In the genomic region with DNA sequence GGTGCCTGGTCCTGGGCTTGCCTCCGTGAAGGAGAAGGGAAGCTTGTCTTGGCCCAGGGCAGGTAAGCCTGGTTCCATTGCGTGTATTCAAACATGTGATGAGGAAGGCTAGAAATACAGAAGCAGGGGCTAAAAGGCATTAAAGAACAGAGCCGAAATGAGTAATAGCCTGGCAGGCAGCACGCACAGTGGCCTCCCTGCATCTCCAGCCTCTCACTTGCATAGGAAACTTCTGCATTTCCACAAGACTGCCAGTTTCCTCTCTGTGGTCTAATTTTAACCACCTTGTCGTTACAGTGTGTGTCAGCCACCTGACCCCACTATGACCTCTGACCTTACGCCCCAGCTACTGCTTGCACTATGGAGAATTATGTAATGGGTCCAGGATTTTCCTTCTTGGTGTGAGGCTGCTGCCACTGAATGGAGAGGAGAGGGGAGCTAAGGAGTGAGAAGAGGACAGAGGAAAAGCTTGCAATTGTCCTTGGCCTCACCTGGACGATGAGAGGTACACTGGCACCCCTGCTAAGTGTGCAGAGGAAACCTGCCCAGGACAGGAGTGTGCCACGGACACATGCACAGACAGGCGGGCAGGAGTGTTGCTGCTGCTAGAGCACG, we compare ENCODE assay signal across 1 cellular context.
TF ChIP-seq lines count a peak whose summit lies in the region.

No MANE protein-coding gene starts in this region.

TF ChIP-seq in GM12878, 131 proteins besides CTCF, POLR2A, EP300 and RAD21 (continues in another document):
- TF ChIP-seq, protein P1, sequence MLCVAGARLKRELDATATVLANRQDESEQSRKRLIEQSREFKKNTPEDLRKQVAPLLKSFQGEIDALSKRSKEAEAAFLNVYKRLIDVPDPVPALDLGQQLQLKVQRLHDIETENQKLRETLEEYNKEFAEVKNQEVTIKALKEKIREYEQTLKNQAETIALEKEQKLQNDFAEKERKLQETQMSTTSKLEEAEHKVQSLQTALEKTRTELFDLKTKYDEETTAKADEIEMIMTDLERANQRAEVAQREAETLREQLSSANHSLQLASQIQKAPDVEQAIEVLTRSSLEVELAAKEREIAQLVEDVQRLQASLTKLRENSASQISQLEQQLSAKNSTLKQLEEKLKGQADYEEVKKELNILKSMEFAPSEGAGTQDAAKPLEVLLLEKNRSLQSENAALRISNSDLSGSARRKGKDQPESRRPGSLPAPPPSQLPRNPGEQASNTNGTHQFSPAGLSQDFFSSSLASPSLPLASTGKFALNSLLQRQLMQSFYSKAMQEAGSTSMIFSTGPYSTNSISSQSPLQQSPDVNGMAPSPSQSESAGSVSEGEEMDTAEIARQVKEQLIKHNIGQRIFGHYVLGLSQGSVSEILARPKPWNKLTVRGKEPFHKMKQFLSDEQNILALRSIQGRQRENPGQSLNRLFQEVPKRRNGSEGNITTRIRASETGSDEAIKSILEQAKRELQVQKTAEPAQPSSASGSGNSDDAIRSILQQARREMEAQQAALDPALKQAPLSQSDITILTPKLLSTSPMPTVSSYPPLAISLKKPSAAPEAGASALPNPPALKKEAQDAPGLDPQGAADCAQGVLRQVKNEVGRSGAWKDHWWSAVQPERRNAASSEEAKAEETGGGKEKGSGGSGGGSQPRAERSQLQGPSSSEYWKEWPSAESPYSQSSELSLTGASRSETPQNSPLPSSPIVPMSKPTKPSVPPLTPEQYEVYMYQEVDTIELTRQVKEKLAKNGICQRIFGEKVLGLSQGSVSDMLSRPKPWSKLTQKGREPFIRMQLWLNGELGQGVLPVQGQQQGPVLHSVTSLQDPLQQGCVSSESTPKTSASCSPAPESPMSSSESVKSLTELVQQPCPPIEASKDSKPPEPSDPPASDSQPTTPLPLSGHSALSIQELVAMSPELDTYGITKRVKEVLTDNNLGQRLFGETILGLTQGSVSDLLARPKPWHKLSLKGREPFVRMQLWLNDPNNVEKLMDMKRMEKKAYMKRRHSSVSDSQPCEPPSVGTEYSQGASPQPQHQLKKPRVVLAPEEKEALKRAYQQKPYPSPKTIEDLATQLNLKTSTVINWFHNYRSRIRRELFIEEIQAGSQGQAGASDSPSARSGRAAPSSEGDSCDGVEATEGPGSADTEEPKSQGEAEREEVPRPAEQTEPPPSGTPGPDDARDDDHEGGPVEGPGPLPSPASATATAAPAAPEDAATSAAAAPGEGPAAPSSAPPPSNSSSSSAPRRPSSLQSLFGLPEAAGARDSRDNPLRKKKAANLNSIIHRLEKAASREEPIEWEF (IDR thresholded peaks at IDR 0.05; ENCODE audit: insufficient replicate concordance, low read depth, low read length) = no peak
- TF ChIP-seq, protein P2, sequence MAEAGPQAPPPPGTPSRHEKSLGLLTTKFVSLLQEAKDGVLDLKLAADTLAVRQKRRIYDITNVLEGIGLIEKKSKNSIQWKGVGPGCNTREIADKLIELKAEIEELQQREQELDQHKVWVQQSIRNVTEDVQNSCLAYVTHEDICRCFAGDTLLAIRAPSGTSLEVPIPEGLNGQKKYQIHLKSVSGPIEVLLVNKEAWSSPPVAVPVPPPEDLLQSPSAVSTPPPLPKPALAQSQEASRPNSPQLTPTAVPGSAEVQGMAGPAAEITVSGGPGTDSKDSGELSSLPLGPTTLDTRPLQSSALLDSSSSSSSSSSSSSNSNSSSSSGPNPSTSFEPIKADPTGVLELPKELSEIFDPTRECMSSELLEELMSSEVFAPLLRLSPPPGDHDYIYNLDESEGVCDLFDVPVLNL (IDR thresholded peaks at IDR 0.05; ENCODE audit: low read depth, low read length) = no peak
- TF ChIP-seq, protein P3, sequence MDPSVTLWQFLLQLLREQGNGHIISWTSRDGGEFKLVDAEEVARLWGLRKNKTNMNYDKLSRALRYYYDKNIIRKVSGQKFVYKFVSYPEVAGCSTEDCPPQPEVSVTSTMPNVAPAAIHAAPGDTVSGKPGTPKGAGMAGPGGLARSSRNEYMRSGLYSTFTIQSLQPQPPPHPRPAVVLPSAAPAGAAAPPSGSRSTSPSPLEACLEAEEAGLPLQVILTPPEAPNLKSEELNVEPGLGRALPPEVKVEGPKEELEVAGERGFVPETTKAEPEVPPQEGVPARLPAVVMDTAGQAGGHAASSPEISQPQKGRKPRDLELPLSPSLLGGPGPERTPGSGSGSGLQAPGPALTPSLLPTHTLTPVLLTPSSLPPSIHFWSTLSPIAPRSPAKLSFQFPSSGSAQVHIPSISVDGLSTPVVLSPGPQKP (IDR thresholded peaks at IDR 0.05; ENCODE audit: low read depth, low read length) = no peak
- TF ChIP-seq, protein P4, sequence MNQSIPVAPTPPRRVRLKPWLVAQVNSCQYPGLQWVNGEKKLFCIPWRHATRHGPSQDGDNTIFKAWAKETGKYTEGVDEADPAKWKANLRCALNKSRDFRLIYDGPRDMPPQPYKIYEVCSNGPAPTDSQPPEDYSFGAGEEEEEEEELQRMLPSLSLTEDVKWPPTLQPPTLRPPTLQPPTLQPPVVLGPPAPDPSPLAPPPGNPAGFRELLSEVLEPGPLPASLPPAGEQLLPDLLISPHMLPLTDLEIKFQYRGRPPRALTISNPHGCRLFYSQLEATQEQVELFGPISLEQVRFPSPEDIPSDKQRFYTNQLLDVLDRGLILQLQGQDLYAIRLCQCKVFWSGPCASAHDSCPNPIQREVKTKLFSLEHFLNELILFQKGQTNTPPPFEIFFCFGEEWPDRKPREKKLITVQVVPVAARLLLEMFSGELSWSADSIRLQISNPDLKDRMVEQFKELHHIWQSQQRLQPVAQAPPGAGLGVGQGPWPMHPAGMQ (IDR thresholded peaks at IDR 0.05; ENCODE audit: borderline replicate concordance) = no peak
- TF ChIP-seq BMI1 (IDR thresholded peaks at IDR 0.05; ENCODE audit: borderline replicate concordance) = no peak
- TF ChIP-seq SMARCA5 (IDR thresholded peaks at IDR 0.05) = peak; percentile 79
- TF ChIP-seq RCOR1 (conservative IDR thresholded peaks at IDR 0.05; ENCODE audit: low read depth, low read length) = no peak
- TF ChIP-seq, protein P5, sequence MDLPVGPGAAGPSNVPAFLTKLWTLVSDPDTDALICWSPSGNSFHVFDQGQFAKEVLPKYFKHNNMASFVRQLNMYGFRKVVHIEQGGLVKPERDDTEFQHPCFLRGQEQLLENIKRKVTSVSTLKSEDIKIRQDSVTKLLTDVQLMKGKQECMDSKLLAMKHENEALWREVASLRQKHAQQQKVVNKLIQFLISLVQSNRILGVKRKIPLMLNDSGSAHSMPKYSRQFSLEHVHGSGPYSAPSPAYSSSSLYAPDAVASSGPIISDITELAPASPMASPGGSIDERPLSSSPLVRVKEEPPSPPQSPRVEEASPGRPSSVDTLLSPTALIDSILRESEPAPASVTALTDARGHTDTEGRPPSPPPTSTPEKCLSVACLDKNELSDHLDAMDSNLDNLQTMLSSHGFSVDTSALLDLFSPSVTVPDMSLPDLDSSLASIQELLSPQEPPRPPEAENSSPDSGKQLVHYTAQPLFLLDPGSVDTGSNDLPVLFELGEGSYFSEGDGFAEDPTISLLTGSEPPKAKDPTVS (IDR thresholded peaks at IDR 0.05; ENCODE audit: low read depth, low read length) = no peak
- peak; percentile 94 for TF ChIP-seq DPF2 (IDR thresholded peaks at IDR 0.05)
- TF ChIP-seq, protein P6, sequence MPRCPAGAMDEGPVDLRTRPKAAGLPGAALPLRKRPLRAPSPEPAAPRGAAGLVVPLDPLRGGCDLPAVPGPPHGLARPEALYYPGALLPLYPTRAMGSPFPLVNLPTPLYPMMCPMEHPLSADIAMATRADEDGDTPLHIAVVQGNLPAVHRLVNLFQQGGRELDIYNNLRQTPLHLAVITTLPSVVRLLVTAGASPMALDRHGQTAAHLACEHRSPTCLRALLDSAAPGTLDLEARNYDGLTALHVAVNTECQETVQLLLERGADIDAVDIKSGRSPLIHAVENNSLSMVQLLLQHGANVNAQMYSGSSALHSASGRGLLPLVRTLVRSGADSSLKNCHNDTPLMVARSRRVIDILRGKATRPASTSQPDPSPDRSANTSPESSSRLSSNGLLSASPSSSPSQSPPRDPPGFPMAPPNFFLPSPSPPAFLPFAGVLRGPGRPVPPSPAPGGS (IDR thresholded peaks at IDR 0.05; ENCODE audit: borderline replicate concordance, insufficient read depth, low read depth, low read length, poor library complexity, severe bottlenecking) = peak; percentile 98
- TF ChIP-seq, protein P7, sequence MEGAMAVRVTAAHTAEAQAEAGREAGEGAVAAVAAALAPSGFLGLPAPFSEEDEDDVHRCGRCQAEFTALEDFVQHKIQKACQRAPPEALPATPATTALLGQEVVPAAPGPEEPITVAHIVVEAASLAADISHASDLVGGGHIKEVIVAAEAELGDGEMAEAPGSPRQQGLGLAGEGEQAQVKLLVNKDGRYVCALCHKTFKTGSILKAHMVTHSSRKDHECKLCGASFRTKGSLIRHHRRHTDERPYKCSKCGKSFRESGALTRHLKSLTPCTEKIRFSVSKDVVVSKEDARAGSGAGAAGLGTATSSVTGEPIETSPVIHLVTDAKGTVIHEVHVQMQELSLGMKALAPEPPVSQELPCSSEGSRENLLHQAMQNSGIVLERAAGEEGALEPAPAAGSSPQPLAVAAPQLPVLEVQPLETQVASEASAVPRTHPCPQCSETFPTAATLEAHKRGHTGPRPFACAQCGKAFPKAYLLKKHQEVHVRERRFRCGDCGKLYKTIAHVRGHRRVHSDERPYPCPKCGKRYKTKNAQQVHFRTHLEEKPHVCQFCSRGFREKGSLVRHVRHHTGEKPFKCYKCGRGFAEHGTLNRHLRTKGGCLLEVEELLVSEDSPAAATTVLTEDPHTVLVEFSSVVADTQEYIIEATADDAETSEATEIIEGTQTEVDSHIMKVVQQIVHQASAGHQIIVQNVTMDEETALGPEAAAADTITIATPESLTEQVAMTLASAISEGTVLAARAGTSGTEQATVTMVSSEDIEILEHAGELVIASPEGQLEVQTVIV (IDR thresholded peaks at IDR 0.05; ENCODE audit: borderline replicate concordance, partially characterized antibody) = no peak
- TF ChIP-seq NRF1 (conservative IDR thresholded peaks at IDR 0.05; ENCODE audit: low read depth, low read length) = no peak
- no peak for TF ChIP-seq RFX5 (IDR thresholded peaks at IDR 0.05; ENCODE audit: low read depth, low read length)
- TF ChIP-seq ZBED1 (IDR thresholded peaks at IDR 0.05; ENCODE audit: borderline replicate concordance) = peak; percentile 98
- TF ChIP-seq EGR1 (IDR thresholded peaks at IDR 0.05; ENCODE audit: borderline replicate concordance in 1 of 2, low read depth in 2 of 2, low read length in 2 of 2) = peak in 1 of 2 experiments; percentile 32; a peak in 1 of 3 replicates
- peak; percentile 96 for TF ChIP-seq MEF2A (IDR thresholded peaks at IDR 0.05; ENCODE audit: insufficient read depth, low read depth, low read length)
- TF ChIP-seq CHD2 (IDR thresholded peaks at IDR 0.05; ENCODE audit: borderline replicate concordance, low read depth, low read length) = peak; percentile 84; the same call in 1 of the 2 replicates
- TF ChIP-seq, protein P8, sequence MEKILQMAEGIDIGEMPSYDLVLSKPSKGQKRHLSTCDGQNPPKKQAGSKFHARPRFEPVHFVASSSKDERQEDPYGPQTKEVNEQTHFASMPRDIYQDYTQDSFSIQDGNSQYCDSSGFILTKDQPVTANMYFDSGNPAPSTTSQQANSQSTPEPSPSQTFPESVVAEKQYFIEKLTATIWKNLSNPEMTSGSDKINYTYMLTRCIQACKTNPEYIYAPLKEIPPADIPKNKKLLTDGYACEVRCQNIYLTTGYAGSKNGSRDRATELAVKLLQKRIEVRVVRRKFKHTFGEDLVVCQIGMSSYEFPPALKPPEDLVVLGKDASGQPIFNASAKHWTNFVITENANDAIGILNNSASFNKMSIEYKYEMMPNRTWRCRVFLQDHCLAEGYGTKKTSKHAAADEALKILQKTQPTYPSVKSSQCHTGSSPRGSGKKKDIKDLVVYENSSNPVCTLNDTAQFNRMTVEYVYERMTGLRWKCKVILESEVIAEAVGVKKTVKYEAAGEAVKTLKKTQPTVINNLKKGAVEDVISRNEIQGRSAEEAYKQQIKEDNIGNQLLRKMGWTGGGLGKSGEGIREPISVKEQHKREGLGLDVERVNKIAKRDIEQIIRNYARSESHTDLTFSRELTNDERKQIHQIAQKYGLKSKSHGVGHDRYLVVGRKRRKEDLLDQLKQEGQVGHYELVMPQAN (conservative IDR thresholded peaks at IDR 0.05) = no peak
- no peak for TF ChIP-seq ZNF384 (IDR thresholded peaks at IDR 0.05; ENCODE audit: borderline replicate concordance, low read depth, low read length)
- no peak for TF ChIP-seq ESRRA (IDR thresholded peaks at IDR 0.05; ENCODE audit: low read length)
- TF ChIP-seq TARDBP (IDR thresholded peaks at IDR 0.05; ENCODE audit: borderline replicate concordance) = peak; percentile 59; the same call in 1 of the 2 replicates
- TF ChIP-seq POLR2AphosphoS5 (IDR thresholded peaks at IDR 0.05; ENCODE audit: low read length) = peak; percentile 67; the same call in 1 of the 2 replicates
- TF ChIP-seq CEBPB (IDR thresholded peaks at IDR 0.05; ENCODE audit: borderline replicate concordance in 1 of 2, low read depth in 2 of 2, low read length in 2 of 2) = no peak
- peak; percentile 99 for TF ChIP-seq IKZF1 (conservative IDR thresholded peaks at IDR 0.05)
- TF ChIP-seq, protein P9, sequence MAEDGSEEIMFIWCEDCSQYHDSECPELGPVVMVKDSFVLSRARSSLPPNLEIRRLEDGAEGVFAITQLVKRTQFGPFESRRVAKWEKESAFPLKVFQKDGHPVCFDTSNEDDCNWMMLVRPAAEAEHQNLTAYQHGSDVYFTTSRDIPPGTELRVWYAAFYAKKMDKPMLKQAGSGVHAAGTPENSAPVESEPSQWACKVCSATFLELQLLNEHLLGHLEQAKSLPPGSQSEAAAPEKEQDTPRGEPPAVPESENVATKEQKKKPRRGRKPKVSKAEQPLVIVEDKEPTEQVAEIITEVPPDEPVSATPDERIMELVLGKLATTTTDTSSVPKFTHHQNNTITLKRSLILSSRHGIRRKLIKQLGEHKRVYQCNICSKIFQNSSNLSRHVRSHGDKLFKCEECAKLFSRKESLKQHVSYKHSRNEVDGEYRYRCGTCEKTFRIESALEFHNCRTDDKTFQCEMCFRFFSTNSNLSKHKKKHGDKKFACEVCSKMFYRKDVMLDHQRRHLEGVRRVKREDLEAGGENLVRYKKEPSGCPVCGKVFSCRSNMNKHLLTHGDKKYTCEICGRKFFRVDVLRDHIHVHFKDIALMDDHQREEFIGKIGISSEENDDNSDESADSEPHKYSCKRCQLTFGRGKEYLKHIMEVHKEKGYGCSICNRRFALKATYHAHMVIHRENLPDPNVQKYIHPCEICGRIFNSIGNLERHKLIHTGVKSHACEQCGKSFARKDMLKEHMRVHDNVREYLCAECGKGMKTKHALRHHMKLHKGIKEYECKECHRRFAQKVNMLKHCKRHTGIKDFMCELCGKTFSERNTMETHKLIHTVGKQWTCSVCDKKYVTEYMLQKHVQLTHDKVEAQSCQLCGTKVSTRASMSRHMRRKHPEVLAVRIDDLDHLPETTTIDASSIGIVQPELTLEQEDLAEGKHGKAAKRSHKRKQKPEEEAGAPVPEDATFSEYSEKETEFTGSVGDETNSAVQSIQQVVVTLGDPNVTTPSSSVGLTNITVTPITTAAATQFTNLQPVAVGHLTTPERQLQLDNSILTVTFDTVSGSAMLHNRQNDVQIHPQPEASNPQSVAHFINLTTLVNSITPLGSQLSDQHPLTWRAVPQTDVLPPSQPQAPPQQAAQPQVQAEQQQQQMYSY (CRISPR knock-in tag; IDR thresholded peaks at IDR 0.05) = no peak
- TF ChIP-seq, protein P10, sequence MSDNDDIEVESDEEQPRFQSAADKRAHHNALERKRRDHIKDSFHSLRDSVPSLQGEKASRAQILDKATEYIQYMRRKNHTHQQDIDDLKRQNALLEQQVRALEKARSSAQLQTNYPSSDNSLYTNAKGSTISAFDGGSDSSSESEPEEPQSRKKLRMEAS (IDR thresholded peaks at IDR 0.05; ENCODE audit: low read depth, low read length) = no peak
- TF ChIP-seq YY1 (IDR thresholded peaks at IDR 0.05; ENCODE audit: low read depth, low read length) = 0 out of 2 replicates have a peak, but pooled peaks have one; percentile 53
- TF ChIP-seq SPI1 (IDR thresholded peaks at IDR 0.05; ENCODE audit: borderline replicate concordance, insufficient read depth, low read depth, low read length) = peak; percentile 77
- peak; percentile 67 for TF ChIP-seq RAD51 (IDR thresholded peaks at IDR 0.05)
- peak; percentile 95 for TF ChIP-seq MTA2 (IDR thresholded peaks at IDR 0.05; ENCODE audit: low read depth)
- no peak for TF ChIP-seq MTA3 (IDR thresholded peaks at IDR 0.05; ENCODE audit: borderline replicate concordance, low read length)
- no peak for TF ChIP-seq HDAC6 (IDR thresholded peaks at IDR 0.05; ENCODE audit: unreplicated experiment)
- TF ChIP-seq TBL1XR1 (IDR thresholded peaks at IDR 0.05; ENCODE audit: low read depth, low read length) = peak; percentile 99
